16 cellular contexts compared by ENCODE assay signal in the genomic region with DNA sequence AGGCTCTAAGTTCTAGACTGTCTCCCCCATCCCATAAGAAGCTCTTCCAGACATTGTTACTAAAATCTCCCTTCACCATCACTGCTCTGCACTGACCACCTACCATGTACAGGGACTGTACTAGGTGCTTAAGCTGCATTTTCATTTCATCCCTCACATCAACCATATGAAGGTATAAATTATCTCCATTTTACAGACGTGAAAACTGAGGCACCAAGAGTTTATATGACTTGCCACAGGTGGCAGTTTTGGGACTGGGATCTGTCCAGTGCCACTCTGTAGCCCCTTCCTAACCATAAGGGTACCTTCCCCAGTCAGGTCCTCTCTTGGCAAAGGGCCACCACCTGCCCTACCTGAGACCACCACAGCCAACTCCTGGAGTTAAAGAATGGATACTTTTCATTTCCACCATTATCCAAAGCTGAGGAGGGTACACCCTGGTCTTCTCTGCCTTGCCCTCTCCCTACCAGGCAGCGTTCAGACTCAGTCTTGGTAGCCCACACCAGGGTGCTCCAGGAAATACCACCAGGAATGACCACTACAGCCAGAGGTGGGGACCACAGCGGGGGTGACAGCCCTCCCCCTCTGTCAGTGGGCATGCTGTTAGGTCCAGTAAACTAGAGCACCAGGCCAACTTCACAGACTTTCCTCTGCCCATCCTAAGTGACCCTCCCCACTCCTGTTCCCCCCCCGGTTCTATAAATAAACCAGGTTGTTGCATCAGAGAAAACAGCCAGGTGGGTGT. TPM values are rescaled to one million over a fixed set of nuclear protein-coding genes. Genes with fewer than 3 reads are reported as not detected.
DNase-seq lines count a peak whose midpoint lies in the region; FAIRE-seq and TF ChIP-seq lines count a peak whose summit lies in the region.
"Had no signal": no experiment of that assay in that cellular context is flagged by ENCODE, and none has a peak within 500 bp of the region (broad histone marks: within the 10 kb centered on the region; RNA-seq: fewer than 3 reads in every experiment).

No MANE protein-coding gene starts in this region.

- H3K4me3 ChIP-seq in AG09309 (ENCODE audit: control insufficient read depth, low read depth, low read length) (peak overlapping the region; percentile 89), Loucy (ENCODE audit: low read length, poor library complexity, severe bottlenecking) (peak overlapping the region; percentile 73), endothelial cell of umbilical vein (replicated peaks in 1 of 3; ENCODE audit: insufficient read depth in 1 of 3, low read depth in 1 of 3, low read length in 3 of 3) (no peak overlapping the region), trophoblast cell (ENCODE audit: low read depth, low read length) (no peak overlapping the region)

- H3K14ac ChIP-seq in trophoblast cell (ENCODE audit: low read length): no peak overlapping the region

- H3K36me3 ChIP-seq in Loucy (ENCODE audit: insufficient read depth, low read length) (no peaks in the 10 kb centered on the region), endothelial cell of umbilical vein (ENCODE audit: control insufficient read depth in 2 of 2, extremely low read depth in 1 of 2, insufficient read depth in 2 of 2, low read length in 2 of 2) (peaks cover 0 to 4% of the 10 kb centered on the region in 2 experiments), trophoblast cell (ENCODE audit: control insufficient read depth in 1 of 2, insufficient read depth in 2 of 2, low read length in 2 of 2) (peaks cover 2% of the 10 kb centered on the region in 2 experiments)
- H3K36me3 ChIP-seq: upper lobe of right lung had no signal

- peak overlapping the region; percentile 44 for H3K9ac ChIP-seq in Loucy (ENCODE audit: low read depth, low read length, poor library complexity, severe bottlenecking)
- no peak overlapping the region for H3K9ac ChIP-seq in endothelial cell of umbilical vein (replicated peaks; ENCODE audit: extremely low read depth, insufficient read depth, low read length)
- H3K9ac ChIP-seq in trophoblast cell (ENCODE audit: low read length): no peak overlapping the region

- no peak overlapping the region for H2BK120ac ChIP-seq in trophoblast cell (ENCODE audit: insufficient read depth, low read length, poor library complexity)

- dilution Hi-C loops in endothelial cell of umbilical vein (cut with MboI; ENCODE audit: extremely low pct_ligation_motif_present, low sequenced_read_pairs): no loop called here

- peaks cover 41% of the 10 kb centered on the region for H3K27me3 Mint-ChIP-seq in neural crest cell (ENCODE audit: low read depth)
- peaks cover 17% of the 10 kb centered on the region for H3K27me3 Mint-ChIP-seq in activated CD4-positive, alpha-beta T cell treated with anti-CD3 and anti-CD28 coated beads, Interleukin-2, amount 10 ng/mL, durations not matched to agents 7 days and 5 days

- no peaks in the 10 kb centered on the region for H3K9me2 ChIP-seq in Loucy (replicated peaks; ENCODE audit: low read depth, low read length)

- H4K20me1 ChIP-seq in Loucy (ENCODE audit: insufficient read depth, low read length, poor library complexity, severe bottlenecking): no peaks in the 10 kb centered on the region
- H4K20me1 ChIP-seq in endothelial cell of umbilical vein (replicated peaks; ENCODE audit: control insufficient read depth, extremely low read depth, insufficient read depth, low read length): no peaks in the 10 kb centered on the region

- H2AK5ac ChIP-seq in trophoblast cell (ENCODE audit: low read length): no peak overlapping the region

- H3K27ac Mint-ChIP-seq in neural crest cell (ENCODE audit: unreplicated experiment): no peak overlapping the region
- H3K27ac Mint-ChIP-seq in activated CD4-positive, alpha-beta T cell treated with anti-CD3 and anti-CD28 coated beads, Interleukin-2, amount 10 ng/mL, durations not matched to agents 7 days and 5 days: no peak overlapping the region

- TF ChIP-seq CTCF in AG09309 (IDR thresholded peaks at IDR 0.05; ENCODE audit: control insufficient read depth, insufficient read depth, low read depth, low read length, missing control alignments) (no peak), Loucy (conservative IDR thresholded peaks at IDR 0.05; ENCODE audit: low read length) (no peak), endothelial cell of umbilical vein (IDR thresholded peaks at IDR 0.05; ENCODE audit: extremely low read depth in 1 of 2, insufficient read depth in 1 of 2, low read depth in 1 of 2, low read length in 2 of 2) (no peak), neural crest cell (conservative IDR thresholded peaks at IDR 0.05) (no peak)

- no peak overlapping the region for H2BK5ac ChIP-seq in trophoblast cell (ENCODE audit: low read depth, low read length, poor library complexity)

- POLR2A ChIA-PET in endothelial cell of umbilical vein (lab: Charles Lee): no interaction called here
- POLR2A ChIA-PET in activated CD4-positive, alpha-beta T cell treated with anti-CD3 and anti-CD28 coated beads, Interleukin-2, amount 10 ng/mL, durations not matched to agents 7 days and 5 days (lab: Charles Lee): no interaction called here

- 0 out of 2 replicates have a peak, but pooled peaks cover 6% of the 10 kb centered on the region for H3F3A ChIP-seq in Loucy (ENCODE audit: low read depth)

- no peak overlapping the region for H4K91ac ChIP-seq in trophoblast cell (ENCODE audit: low read depth, low read length)

- H3K4me2 ChIP-seq in Loucy (ENCODE audit: low read depth, low read length, poor library complexity, severe bottlenecking) (peak overlapping the region; percentile 70), endothelial cell of umbilical vein (ENCODE audit: insufficient read depth, low read length) (peak overlapping the region; percentile 79), trophoblast cell (ENCODE audit: low read length) (no peak overlapping the region)

- no CpG with 5 or more reads among the region's 4 CpGs for WGBS in trophoblast cell (ENCODE audit: extremely low coverage, insufficient coverage, insufficient read length)

- no peaks in the 10 kb centered on the region for H3K27me3 ChIP-seq in Loucy (ENCODE audit: insufficient read depth, low read length, poor library complexity, severe bottlenecking)
- H3K27me3 ChIP-seq in endothelial cell of umbilical vein (ENCODE audit: control insufficient read depth in 2 of 2, insufficient read depth in 2 of 2, low read length in 2 of 2): no peaks in the 10 kb centered on the region
- no peaks in the 10 kb centered on the region for H3K27me3 ChIP-seq in trophoblast cell (ENCODE audit: insufficient read depth, low read length)
- H3K27me3 ChIP-seq: upper lobe of right lung had no signal

- no peak for FAIRE-seq in endothelial cell of umbilical vein (lab: Jason Lieb, UNC)

- H3K18ac ChIP-seq in trophoblast cell (ENCODE audit: low read length): no peak overlapping the region

- peaks cover 12% of the 10 kb centered on the region for H3K79me1 ChIP-seq in trophoblast cell (ENCODE audit: low read length)

- no peaks in the 10 kb centered on the region for H3K36me3 Mint-ChIP-seq in neural crest cell (ENCODE audit: low read depth)
- H3K36me3 Mint-ChIP-seq in activated CD4-positive, alpha-beta T cell treated with anti-CD3 and anti-CD28 coated beads, Interleukin-2, amount 10 ng/mL, durations not matched to agents 7 days and 5 days (ENCODE audit: low read depth): no peaks in the 10 kb centered on the region
- H3K36me3 Mint-ChIP-seq: naive B cell had no signal

- H3K79me2 ChIP-seq in Loucy (ENCODE audit: insufficient read depth, low read length): peaks cover 22% of the 10 kb centered on the region; the same call in 1 of the 2 replicates
- peaks cover 65% of the 10 kb centered on the region for H3K79me2 ChIP-seq in endothelial cell of umbilical vein (ENCODE audit: control insufficient read depth, insufficient read depth, low read length)
- H3K79me2 ChIP-seq in trophoblast cell (ENCODE audit: control insufficient read depth, insufficient read depth, low read length, poor library complexity): peaks cover 9% of the 10 kb centered on the region

- no peak overlapping the region for H2BK12ac ChIP-seq in trophoblast cell (ENCODE audit: low read length)

- H2AFZ ChIP-seq in Loucy (ENCODE audit: low read length) (no peak overlapping the region), endothelial cell of umbilical vein (ENCODE audit: low read depth, low read length) (no peak overlapping the region), trophoblast cell (ENCODE audit: insufficient read depth, low read length, poor library complexity) (no peak overlapping the region)

- no peaks in the 10 kb centered on the region for H3K9me3 Mint-ChIP-seq in neural crest cell
- H3K9me3 Mint-ChIP-seq in activated CD4-positive, alpha-beta T cell treated with anti-CD3 and anti-CD28 coated beads, Interleukin-2, amount 10 ng/mL, durations not matched to agents 7 days and 5 days: no peaks in the 10 kb centered on the region
- H3K9me3 Mint-ChIP-seq: naive B cell had no signal

- H3K27ac ChIP-seq in endothelial cell of umbilical vein (ENCODE audit: insufficient read depth, low read depth, low read length) (no peak overlapping the region), trophoblast cell (ENCODE audit: low read depth, low read length) (no peak overlapping the region)
- H3K27ac ChIP-seq: upper lobe of right lung had no signal

- H3K4me1 Mint-ChIP-seq in neural crest cell: peaks cover 14% of the 10 kb centered on the region
- peaks cover 37% of the 10 kb centered on the region for H3K4me1 Mint-ChIP-seq in activated CD4-positive, alpha-beta T cell treated with anti-CD3 and anti-CD28 coated beads, Interleukin-2, amount 10 ng/mL, durations not matched to agents 7 days and 5 days

- no peak overlapping the region for H4K8ac ChIP-seq in trophoblast cell (ENCODE audit: low read depth, low read length)

- H3K4me3 Mint-ChIP-seq in neural crest cell: peak overlapping the region; percentile 3
- no peak overlapping the region for H3K4me3 Mint-ChIP-seq in activated CD4-positive, alpha-beta T cell treated with anti-CD3 and anti-CD28 coated beads, Interleukin-2, amount 10 ng/mL, durations not matched to agents 7 days and 5 days

- no peaks in the 10 kb centered on the region for H3K9me1 ChIP-seq in endothelial cell of umbilical vein (replicated peaks; ENCODE audit: control insufficient read depth, extremely low read depth, insufficient read depth, low read length)

- BruUV-seq in endothelial cell of umbilical vein (replicated peaks; lab: Mats Ljungman, UMichigan): no TSS peak

- no peak overlapping the region for H4K12ac ChIP-seq in trophoblast cell (ENCODE audit: low read depth, low read length)

- CTCF ChIA-PET in endothelial cell of umbilical vein (lab: Charles Lee): interaction anchor here (0.8 to 6.6 kb wide), 12 partner anchors 11 to 217 kb away, joined by 3 to 69 read pairs (median 4); no protein-coding TSS in a partner anchor
- CTCF ChIA-PET in activated CD4-positive, alpha-beta T cell treated with anti-CD3 and anti-CD28 coated beads, Interleukin-2, amount 10 ng/mL, durations not matched to agents 7 days and 5 days (lab: Charles Lee): interaction anchor here (0.7 to 1.5 kb wide), 4 partner anchors 13 to 67 kb away, joined by 3 to 6 read pairs (median 4); no protein-coding TSS in a partner anchor

- intact Hi-C loops in endothelial cell of umbilical vein (cut with micrococcal nuclease): loop anchor here (2.0 kb wide), 1 partner anchor 47 kb away; no protein-coding TSS in a partner anchor

- no peak overlapping the region for H3K23ac ChIP-seq in trophoblast cell (ENCODE audit: low read length)

- H3K9me3 ChIP-seq in Loucy (ENCODE audit: insufficient read depth, low read depth, low read length) (no peaks in the 10 kb centered on the region), endothelial cell of umbilical vein (replicated peaks; ENCODE audit: control insufficient read depth, insufficient read depth, low read length) (no peaks in the 10 kb centered on the region), trophoblast cell (ENCODE audit: insufficient read depth, low read depth, low read length) (no peaks in the 10 kb centered on the region)
- H3K9me3 ChIP-seq: upper lobe of right lung had no signal

- H3K4ac ChIP-seq in trophoblast cell (ENCODE audit: low read depth, low read length): no peak overlapping the region

- TF ChIP-seq POLR2A in endothelial cell of umbilical vein (IDR thresholded peaks at IDR 0.05; ENCODE audit: low read depth, low read length): no peak

- DNase-seq in AG09309 (ENCODE audit: low read depth) (no peak), endothelial cell of umbilical vein (ENCODE audit: low read depth, low spot score) (no peak), neural crest cell (ENCODE audit: low read depth, low spot score) (no peak), RKO (ENCODE audit: low spot score) (no peak), trophoblast cell (no peak), ecto neural progenitor cell (ENCODE audit: low spot score) (no peak)
- DNase-seq in activated CD4-positive, alpha-beta T cell treated with anti-CD3 and anti-CD28 coated beads, Interleukin-2, amount 10 ng/mL, durations not matched to agents 7 days and 5 days: no peak
- DNase-seq: activated CD4-positive, alpha-beta T cell treated with anti-CD3 and anti-CD28 coated beads for 4 hours; cerebellar nuclear complex; DND-41; naive B cell; NCI-H2081; RPMI8226; stimulated activated CD4-positive, alpha-beta T cell treated with anti-CD3 and anti-CD28 coated beads, Interleukin-4, amount 100 ng/mL, for 1 hour; upper lobe of right lung had no signal

- peaks cover 55% of the 10 kb centered on the region for H3K4me1 ChIP-seq in Loucy (ENCODE audit: insufficient read depth, low read length, poor library complexity, severe bottlenecking)
- H3K4me1 ChIP-seq in endothelial cell of umbilical vein (ENCODE audit: control insufficient read depth, extremely low read depth, insufficient read depth, low read length): peaks cover 25% of the 10 kb centered on the region
- H3K4me1 ChIP-seq in trophoblast cell (ENCODE audit: control insufficient read depth in 1 of 2, insufficient read depth in 2 of 2, low read length in 2 of 2): peaks cover 0 to 21% of the 10 kb centered on the region in 2 experiments

RNA-seq across cellular contexts. Expression of a gene that starts 2.8 kb away (rescaled TPM):
- total RNA-seq in endothelial cell of umbilical vein (47.0 and 49.4 TPM in 2 replicates), neural crest cell (6.7 and 10.1 TPM in 2 replicates)
- polyA plus RNA-seq in endothelial cell of umbilical vein: 32.4 and 36.6 TPM in 2 replicates
- 35.8 and 36.8 TPM in 2 replicates for polyA plus RNA-seq in endothelial cell of umbilical vein (2011; cell fraction: cytosol; rRNA removed)
- polyA plus RNA-seq in endothelial cell of umbilical vein (2011; cell fraction: nucleus; rRNA removed): 28.3 and 31.5 TPM in 2 replicates
- polyA plus RNA-seq in endothelial cell of umbilical vein (2012): 56.4 and 64.0 TPM in 2 replicates
- polyA minus RNA-seq in endothelial cell of umbilical vein: 71.5 and 74.9 TPM in 2 replicates
- 9.1 TPM for polyA minus RNA-seq in endothelial cell of umbilical vein (2011; cell fraction: cytosol; rRNA and poly(A)+ RNA removed)
- 17.6 and 20.4 TPM in 2 replicates for polyA minus RNA-seq in endothelial cell of umbilical vein (2011; cell fraction: nucleus; rRNA and poly(A)+ RNA removed)
- polyA plus RNA-seq in trophoblast cell (2013): 30.2 and 32.3 TPM in 2 replicates
- 1 to 10 TPM; 8.5 to 8.7 TPM for total RNA-seq in activated CD4-positive, alpha-beta T cell treated with anti-CD3 and anti-CD28 coated beads, Interleukin-2, amount 10 ng/mL, durations not matched to agents 7 days and 5 days

RNA-seq across cellular contexts. Expression of a gene that starts 38.5 kb away (rescaled TPM):
- total RNA-seq in endothelial cell of umbilical vein: 24.6 and 28.6 TPM in 2 replicates
- 18.7 and 22.8 TPM in 2 replicates for polyA plus RNA-seq in endothelial cell of umbilical vein
- 11.2 and 12.2 TPM in 2 replicates for polyA plus RNA-seq in endothelial cell of umbilical vein (2011; cell fraction: cytosol; rRNA removed)
- 56.4 and 81.3 TPM in 2 replicates for polyA plus RNA-seq in endothelial cell of umbilical vein (2011; cell fraction: nucleus; rRNA removed)
- 11.2 and 11.4 TPM in 2 replicates for polyA plus RNA-seq in endothelial cell of umbilical vein (2012)
- 31.9 and 33.2 TPM in 2 replicates for polyA minus RNA-seq in endothelial cell of umbilical vein
- polyA minus RNA-seq in endothelial cell of umbilical vein (2011; cell fraction: cytosol; rRNA and poly(A)+ RNA removed): 14.3 TPM
- 30.8 and 36.2 TPM in 2 replicates for polyA minus RNA-seq in endothelial cell of umbilical vein (2011; cell fraction: nucleus; rRNA and poly(A)+ RNA removed)
- 21.8 and 23.3 TPM in 2 replicates for total RNA-seq in neural crest cell
- polyA plus RNA-seq in trophoblast cell (2013): 9.5 and 13.2 TPM in 2 replicates
- 1 to 10 TPM; 7.0 to 10.0 TPM for total RNA-seq in activated CD4-positive, alpha-beta T cell treated with anti-CD3 and anti-CD28 coated beads, Interleukin-2, amount 10 ng/mL, durations not matched to agents 7 days and 5 days

Comparison
In these comparisons a context has a peak if more than half of its experiments do, and no peak if none do; other contexts are left out.
1. H3K4me3 ChIP-seq: peak in AG09309 (single experiment) and Loucy (single experiment); none in endothelial cell of umbilical vein (0 of 3) and trophoblast cell (single experiment).